8 cellular contexts compared by ENCODE assay signal in the genomic region with DNA sequence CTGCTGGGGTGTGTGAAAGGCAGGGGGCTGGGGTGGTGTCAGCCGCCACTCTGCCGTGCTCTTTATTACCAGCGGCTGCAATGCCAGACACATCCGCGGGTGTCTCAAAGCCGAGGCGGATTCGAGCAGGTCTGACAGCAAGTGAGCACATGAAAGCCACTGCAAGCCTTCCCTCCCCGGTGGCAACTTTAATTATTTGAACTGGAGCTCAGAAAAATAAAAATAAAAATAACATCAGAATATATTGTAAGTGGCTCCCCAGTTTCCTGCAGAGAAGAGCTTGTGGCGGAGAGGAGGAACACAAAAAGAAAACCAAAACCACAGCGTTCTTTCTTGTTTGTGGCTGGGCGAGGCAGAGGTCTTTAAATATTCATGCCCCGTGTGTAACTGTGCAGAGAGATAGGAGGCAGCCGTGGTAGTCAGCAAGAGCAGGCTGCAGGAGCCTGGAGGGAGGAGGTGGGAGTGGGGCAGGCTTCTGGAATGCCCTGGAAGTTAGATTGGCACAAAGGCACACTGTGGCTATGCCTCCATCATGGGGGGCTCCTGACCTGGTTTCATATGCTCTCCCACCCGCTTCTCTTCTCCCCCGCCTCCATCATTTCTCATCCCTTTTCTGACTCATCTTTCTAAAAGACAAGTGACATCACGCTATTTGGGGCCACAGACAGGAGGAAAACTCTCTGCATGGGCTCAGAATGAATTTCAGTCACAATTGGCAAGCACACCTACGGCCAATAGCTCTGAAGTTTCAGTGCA.
DNase-seq lines count a peak whose midpoint lies in the region; ATAC-seq and TF ChIP-seq lines count a peak whose summit lies in the region.

No MANE protein-coding gene starts in this region.

- H3K4me3 ChIP-seq in GM12864 (ENCODE audit: low read depth, low read length) (peak overlapping the region; percentile 8), MM.1S (ENCODE audit: low read length) (peak overlapping the region; percentile 57), thyroid gland (replicated peaks in 1 of 3) (no peak overlapping the region)

- intact Hi-C loops in thyroid gland (cut with DNase I) = no loop called here

- peaks cover 51% of the 10 kb centered on the region for H3K4me1 Mint-ChIP-seq in activated CD8-positive, alpha-beta T cell treated with anti-CD3 and anti-CD28 coated beads, Interleukin-2, amount 10 ng/mL, durations not matched to agents 7 days and 5 days (ENCODE audit: low read depth)

- CTCF ChIA-PET in activated CD8-positive, alpha-beta T cell treated with anti-CD3 and anti-CD28 coated beads, Interleukin-2, amount 10 ng/mL, durations not matched to agents 7 days and 5 days (lab: Charles Lee) = interaction anchor here (0.7 to 1.0 kb wide), 3 partner anchors 8 to 59 kb away, joined by 3 to 6 read pairs (median 4); no protein-coding TSS in a partner anchor

- H4K20me1 ChIP-seq in MM.1S (ENCODE audit: insufficient read depth, low read length) = no peaks in the 10 kb centered on the region

- peak overlapping the region; percentile 81 for H3K27ac Mint-ChIP-seq in activated CD8-positive, alpha-beta T cell treated with anti-CD3 and anti-CD28 coated beads, Interleukin-2, amount 10 ng/mL, durations not matched to agents 7 days and 5 days

- H3K27ac ChIP-seq in MM.1S (ENCODE audit: low read length) (no peak overlapping the region; the same call in 1 of the 2 replicates), thyroid gland (no peak overlapping the region)

- H2AFZ ChIP-seq in MM.1S (ENCODE audit: low read length) = peak overlapping the region; percentile 53; the same call in 1 of the 2 replicates

- DNase-seq in GM12864 (ENCODE audit: low read depth) = peak; percentile 53
- peak; percentile 79 for DNase-seq in MM.1S
- DNase-seq in activated CD8-positive, alpha-beta T cell treated with anti-CD3 and anti-CD28 coated beads, Interleukin-2, amount 10 ng/mL, durations not matched to agents 7 days and 5 days = peak; percentile 85
- DNase-seq in globus pallidus (ENCODE audit: low spot score) = peak; percentile 10
- peak; percentile 12 to 18 for DNase-seq in stimulated activated CD4-positive, alpha-beta T cell treated with anti-CD3 and anti-CD28 coated beads, Interleukin-1b, Interleukin-23, amount 100 ng/mL, for 4 hours (ENCODE audit: low read depth in 2 of 2)
- DNase-seq in cortex of kidney (lab: John Stamatoyannopoulos, UW) = no peak
- DNase-seq in thyroid gland = no peak

- H3K4me1 ChIP-seq in MM.1S (ENCODE audit: low read length) = peaks cover 10% of the 10 kb centered on the region; the same call in 1 of the 2 replicates
- H3K4me1 ChIP-seq in thyroid gland = peaks cover 9 to 30% of the 10 kb centered on the region in 2 donors

- POLR2A ChIA-PET in activated CD8-positive, alpha-beta T cell treated with anti-CD3 and anti-CD28 coated beads, Interleukin-2, amount 10 ng/mL, durations not matched to agents 7 days and 5 days (lab: Charles Lee) = no interaction called here

- ATAC-seq in GM21619 (IDR thresholded peaks at IDR 0.05; ENCODE audit: unreplicated experiment) = peak; percentile 76
- peak; percentile 93 for ATAC-seq in activated CD8-positive, alpha-beta T cell treated with anti-CD3 and anti-CD28 coated beads, Interleukin-2, amount 10 ng/mL, durations not matched to agents 7 days and 5 days

- 55 to 62% methylated on average over 18 of the region's 18 CpGs for WGBS in thyroid gland, 2 donors

- H3K9ac ChIP-seq in MM.1S (ENCODE audit: low read length) = peak overlapping the region; percentile 6; the same call in 1 of the 2 replicates

- TF ChIP-seq CTCF in GM12864 (IDR thresholded peaks at IDR 0.05; ENCODE audit: low read depth, low read length, missing control alignments) = peak; percentile 52
- TF ChIP-seq CTCF in MM.1S (IDR thresholded peaks at IDR 0.05; ENCODE audit: low read length) = peak; percentile 43
- no peak for TF ChIP-seq CTCF in thyroid gland (IDR thresholded peaks at IDR 0.05)

- H3K9me3 ChIP-seq in MM.1S (replicated peaks; ENCODE audit: insufficient read depth, low read length) (no peaks in the 10 kb centered on the region), thyroid gland (no peaks in the 10 kb centered on the region)

- no peaks in the 10 kb centered on the region for H3K9me3 Mint-ChIP-seq in activated CD8-positive, alpha-beta T cell treated with anti-CD3 and anti-CD28 coated beads, Interleukin-2, amount 10 ng/mL, durations not matched to agents 7 days and 5 days (ENCODE audit: insufficient read depth)

- peaks cover 4% of the 10 kb centered on the region; the same call in 1 of the 2 replicates for H3F3A ChIP-seq in MM.1S (ENCODE audit: insufficient read depth, low read length)

- peak overlapping the region; percentile 83 for H3K4me2 ChIP-seq in MM.1S (ENCODE audit: low read depth, low read length)

- no peak for TF ChIP-seq POLR2A in thyroid gland (IDR thresholded peaks at IDR 0.05)

- peaks cover 25% of the 10 kb centered on the region for H3K27me3 Mint-ChIP-seq in activated CD8-positive, alpha-beta T cell treated with anti-CD3 and anti-CD28 coated beads, Interleukin-2, amount 10 ng/mL, durations not matched to agents 7 days and 5 days (ENCODE audit: low read depth)

- no peaks in the 10 kb centered on the region for H3K9me2 ChIP-seq in MM.1S (replicated peaks; ENCODE audit: insufficient read depth, low read length)

- H3K36me3 Mint-ChIP-seq in activated CD8-positive, alpha-beta T cell treated with anti-CD3 and anti-CD28 coated beads, Interleukin-2, amount 10 ng/mL, durations not matched to agents 7 days and 5 days (ENCODE audit: low read depth) = no peaks in the 10 kb centered on the region

- H3K4me3 Mint-ChIP-seq in activated CD8-positive, alpha-beta T cell treated with anti-CD3 and anti-CD28 coated beads, Interleukin-2, amount 10 ng/mL, durations not matched to agents 7 days and 5 days = peak overlapping the region; percentile 65

- H3K36me3 ChIP-seq in MM.1S (replicated peaks; ENCODE audit: insufficient read depth, low read length) (no peaks in the 10 kb centered on the region), thyroid gland (no peaks in the 10 kb centered on the region)

- H3K79me2 ChIP-seq in MM.1S (ENCODE audit: low read length) = no peaks in the 10 kb centered on the region

- H3K27me3 ChIP-seq in MM.1S (replicated peaks; ENCODE audit: insufficient read depth, low read length) (no peaks in the 10 kb centered on the region), thyroid gland (no peaks in the 10 kb centered on the region)

Comparison
In these comparisons a context has a peak if more than half of its experiments do, and no peak if none do; other contexts are left out.
1. DNase-seq: peak in GM12864 (single experiment), MM.1S (single experiment), activated CD8-positive, alpha-beta T cell treated with anti-CD3 and anti-CD28 coated beads, Interleukin-2, amount 10 ng/mL, durations not matched to agents 7 days and 5 days (single experiment), globus pallidus (single experiment) and stimulated activated CD4-positive, alpha-beta T cell treated with anti-CD3 and anti-CD28 coated beads, Interleukin-1b, Interleukin-23, amount 100 ng/mL, for 4 hours (2 of 2); none in cortex of kidney (single experiment) and thyroid gland (0 of 2).
2. H3K4me3 ChIP-seq: peak in GM12864 (single experiment) and MM.1S (single experiment); none in thyroid gland (0 of 3).
3. CTCF ChIP-seq: peak in GM12864 (single experiment) and MM.1S (single experiment); none in thyroid gland (0 of 6).